Comparison of ENCODE assay signal across 2 cellular contexts in genomic region chr5:178208540-178209227, GRCh38.
A peak's percentile ranks its signal among the peaks of the same experiment; 100 is the strongest.
TF ChIP-seq lines count a peak whose summit lies in the region.

No MANE protein-coding gene starts in this region.

TF ChIP-seq in HEK293T, 16 proteins besides CTCF, POLR2A, EP300 and RAD21:
- 0 out of 2 replicates have a peak, but pooled peaks have one; percentile 9 for TF ChIP-seq FOXM1 (IDR thresholded peaks at IDR 0.05; ENCODE audit: borderline replicate concordance)
- TF ChIP-seq SUZ12 (IDR thresholded peaks at IDR 0.05): no peak

TF ChIP-seq in GM12878, 131 proteins besides CTCF, POLR2A, EP300 and RAD21:
- TF ChIP-seq, protein P1, sequence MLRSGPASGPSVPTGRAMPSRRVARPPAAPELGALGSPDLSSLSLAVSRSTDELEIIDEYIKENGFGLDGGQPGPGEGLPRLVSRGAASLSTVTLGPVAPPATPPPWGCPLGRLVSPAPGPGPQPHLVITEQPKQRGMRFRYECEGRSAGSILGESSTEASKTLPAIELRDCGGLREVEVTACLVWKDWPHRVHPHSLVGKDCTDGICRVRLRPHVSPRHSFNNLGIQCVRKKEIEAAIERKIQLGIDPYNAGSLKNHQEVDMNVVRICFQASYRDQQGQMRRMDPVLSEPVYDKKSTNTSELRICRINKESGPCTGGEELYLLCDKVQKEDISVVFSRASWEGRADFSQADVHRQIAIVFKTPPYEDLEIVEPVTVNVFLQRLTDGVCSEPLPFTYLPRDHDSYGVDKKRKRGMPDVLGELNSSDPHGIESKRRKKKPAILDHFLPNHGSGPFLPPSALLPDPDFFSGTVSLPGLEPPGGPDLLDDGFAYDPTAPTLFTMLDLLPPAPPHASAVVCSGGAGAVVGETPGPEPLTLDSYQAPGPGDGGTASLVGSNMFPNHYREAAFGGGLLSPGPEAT (IDR thresholded peaks at IDR 0.05; ENCODE audit: low read depth): no peak
- TF ChIP-seq YY1 (IDR thresholded peaks at IDR 0.05; ENCODE audit: low read depth, low read length) (no peak), BCLAF1 (IDR thresholded peaks at IDR 0.05) (no peak), ATF7 (IDR thresholded peaks at IDR 0.05; ENCODE audit: low read depth) (no peak), BRCA1 (IDR thresholded peaks at IDR 0.05; ENCODE audit: low read depth, low read length) (no peak), HDAC6 (IDR thresholded peaks at IDR 0.05; ENCODE audit: unreplicated experiment) (no peak), SUPT20H (IDR thresholded peaks at IDR 0.05; ENCODE audit: borderline replicate concordance, control insufficient read depth, low read depth, low read length) (no peak), RAD51 (IDR thresholded peaks at IDR 0.05) (no peak), POLR2AphosphoS5 (IDR thresholded peaks at IDR 0.05; ENCODE audit: low read length) (peak; percentile 40), USF2 (IDR thresholded peaks at IDR 0.05; ENCODE audit: borderline replicate concordance, low read depth, low read length) (no peak), NFIC (IDR thresholded peaks at IDR 0.05; ENCODE audit: low read depth, low read length) (no peak), POLR2AphosphoS2 (IDR thresholded peaks at IDR 0.05; ENCODE audit: low read depth, low read length) (peak; percentile 9; the same call in 1 of the 2 replicates)
- TF ChIP-seq, protein P2, sequence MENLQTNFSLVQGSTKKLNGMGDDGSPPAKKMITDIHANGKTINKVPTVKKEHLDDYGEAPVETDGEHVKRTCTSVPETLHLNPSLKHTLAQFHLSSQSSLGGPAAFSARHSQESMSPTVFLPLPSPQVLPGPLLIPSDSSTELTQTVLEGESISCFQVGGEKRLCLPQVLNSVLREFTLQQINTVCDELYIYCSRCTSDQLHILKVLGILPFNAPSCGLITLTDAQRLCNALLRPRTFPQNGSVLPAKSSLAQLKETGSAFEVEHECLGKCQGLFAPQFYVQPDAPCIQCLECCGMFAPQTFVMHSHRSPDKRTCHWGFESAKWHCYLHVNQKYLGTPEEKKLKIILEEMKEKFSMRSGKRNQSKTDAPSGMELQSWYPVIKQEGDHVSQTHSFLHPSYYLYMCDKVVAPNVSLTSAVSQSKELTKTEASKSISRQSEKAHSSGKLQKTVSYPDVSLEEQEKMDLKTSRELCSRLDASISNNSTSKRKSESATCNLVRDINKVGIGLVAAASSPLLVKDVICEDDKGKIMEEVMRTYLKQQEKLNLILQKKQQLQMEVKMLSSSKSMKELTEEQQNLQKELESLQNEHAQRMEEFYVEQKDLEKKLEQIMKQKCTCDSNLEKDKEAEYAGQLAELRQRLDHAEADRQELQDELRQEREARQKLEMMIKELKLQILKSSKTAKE (IDR thresholded peaks at IDR 0.05; ENCODE audit: low read depth, poor library complexity, severe bottlenecking): no peak
- TF ChIP-seq, protein P3, sequence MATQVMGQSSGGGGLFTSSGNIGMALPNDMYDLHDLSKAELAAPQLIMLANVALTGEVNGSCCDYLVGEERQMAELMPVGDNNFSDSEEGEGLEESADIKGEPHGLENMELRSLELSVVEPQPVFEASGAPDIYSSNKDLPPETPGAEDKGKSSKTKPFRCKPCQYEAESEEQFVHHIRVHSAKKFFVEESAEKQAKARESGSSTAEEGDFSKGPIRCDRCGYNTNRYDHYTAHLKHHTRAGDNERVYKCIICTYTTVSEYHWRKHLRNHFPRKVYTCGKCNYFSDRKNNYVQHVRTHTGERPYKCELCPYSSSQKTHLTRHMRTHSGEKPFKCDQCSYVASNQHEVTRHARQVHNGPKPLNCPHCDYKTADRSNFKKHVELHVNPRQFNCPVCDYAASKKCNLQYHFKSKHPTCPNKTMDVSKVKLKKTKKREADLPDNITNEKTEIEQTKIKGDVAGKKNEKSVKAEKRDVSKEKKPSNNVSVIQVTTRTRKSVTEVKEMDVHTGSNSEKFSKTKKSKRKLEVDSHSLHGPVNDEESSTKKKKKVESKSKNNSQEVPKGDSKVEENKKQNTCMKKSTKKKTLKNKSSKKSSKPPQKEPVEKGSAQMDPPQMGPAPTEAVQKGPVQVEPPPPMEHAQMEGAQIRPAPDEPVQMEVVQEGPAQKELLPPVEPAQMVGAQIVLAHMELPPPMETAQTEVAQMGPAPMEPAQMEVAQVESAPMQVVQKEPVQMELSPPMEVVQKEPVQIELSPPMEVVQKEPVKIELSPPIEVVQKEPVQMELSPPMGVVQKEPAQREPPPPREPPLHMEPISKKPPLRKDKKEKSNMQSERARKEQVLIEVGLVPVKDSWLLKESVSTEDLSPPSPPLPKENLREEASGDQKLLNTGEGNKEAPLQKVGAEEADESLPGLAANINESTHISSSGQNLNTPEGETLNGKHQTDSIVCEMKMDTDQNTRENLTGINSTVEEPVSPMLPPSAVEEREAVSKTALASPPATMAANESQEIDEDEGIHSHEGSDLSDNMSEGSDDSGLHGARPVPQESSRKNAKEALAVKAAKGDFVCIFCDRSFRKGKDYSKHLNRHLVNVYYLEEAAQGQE (IDR thresholded peaks at IDR 0.05; ENCODE audit: low read depth, low read length): no peak
- TF ChIP-seq, protein P4, sequence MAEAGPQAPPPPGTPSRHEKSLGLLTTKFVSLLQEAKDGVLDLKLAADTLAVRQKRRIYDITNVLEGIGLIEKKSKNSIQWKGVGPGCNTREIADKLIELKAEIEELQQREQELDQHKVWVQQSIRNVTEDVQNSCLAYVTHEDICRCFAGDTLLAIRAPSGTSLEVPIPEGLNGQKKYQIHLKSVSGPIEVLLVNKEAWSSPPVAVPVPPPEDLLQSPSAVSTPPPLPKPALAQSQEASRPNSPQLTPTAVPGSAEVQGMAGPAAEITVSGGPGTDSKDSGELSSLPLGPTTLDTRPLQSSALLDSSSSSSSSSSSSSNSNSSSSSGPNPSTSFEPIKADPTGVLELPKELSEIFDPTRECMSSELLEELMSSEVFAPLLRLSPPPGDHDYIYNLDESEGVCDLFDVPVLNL (IDR thresholded peaks at IDR 0.05; ENCODE audit: low read depth, low read length): no peak
